ENCODE assay signal across 11 cellular contexts in genomic region chr6:88705601-88706000, GRCh38.
DNase-seq lines count a peak whose midpoint lies in the region; ATAC-seq and TF ChIP-seq lines count a peak whose summit lies in the region.
"Had no signal": no experiment of that assay in that cellular context is flagged by ENCODE, and none has a peak within 500 bp of the region (broad histone marks: within the 10 kb centered on the region; RNA-seq: fewer than 3 reads in every experiment).

No MANE protein-coding gene starts in this region.

- H3K4me3 Mint-ChIP-seq in GM23338, result no peak overlapping the region
- no peak overlapping the region for H3K4me3 Mint-ChIP-seq in stimulated activated effector memory CD8-positive, alpha-beta T cell treated with anti-CD3 and anti-CD28 coated beads, Interleukin-12 subunit alpha, Interleukin-12 subunit beta, amount 100 ng/mL, for 72 hours

- H3K79me2 ChIP-seq in GM23338 (replicated peaks; ENCODE audit: insufficient read depth), result no peaks in the 10 kb centered on the region

- H3K9me3 Mint-ChIP-seq in GM23338, result no peaks in the 10 kb centered on the region; the same call in 2 of the 3 replicates
- H3K9me3 Mint-ChIP-seq in stimulated activated effector memory CD8-positive, alpha-beta T cell treated with anti-CD3 and anti-CD28 coated beads, Interleukin-12 subunit alpha, Interleukin-12 subunit beta, amount 100 ng/mL, for 72 hours, result no peaks in the 10 kb centered on the region

- H3K36me3 Mint-ChIP-seq in GM23338 (ENCODE audit: low read depth), result peaks cover 2% of the 10 kb centered on the region; the same call in 1 of the 3 replicates
- peaks cover 6% of the 10 kb centered on the region for H3K36me3 Mint-ChIP-seq in stimulated activated effector memory CD8-positive, alpha-beta T cell treated with anti-CD3 and anti-CD28 coated beads, Interleukin-12 subunit alpha, Interleukin-12 subunit beta, amount 100 ng/mL, for 72 hours

- H3K9me2 ChIP-seq in GM23338 (ENCODE audit: insufficient read depth), result no peaks in the 10 kb centered on the region
- H3K9me2 ChIP-seq: SK-N-SH had no signal

- peak overlapping the region; percentile 3; the same call in 1 of the 2 replicates for H3K27ac Mint-ChIP-seq in GM23338
- H3K27ac Mint-ChIP-seq in stimulated activated effector memory CD8-positive, alpha-beta T cell treated with anti-CD3 and anti-CD28 coated beads, Interleukin-12 subunit alpha, Interleukin-12 subunit beta, amount 100 ng/mL, for 72 hours, result no peak overlapping the region

- peaks cover 2% of the 10 kb centered on the region for H3K27me3 Mint-ChIP-seq in GM23338 (ENCODE audit: insufficient read depth, low read depth, poor library complexity)

- H3K27me3 ChIP-seq in GM23338 (ENCODE audit: insufficient read depth) (no peaks in the 10 kb centered on the region), HAP-1 (ENCODE audit: low read depth) (no peaks in the 10 kb centered on the region)
- H3K27me3 ChIP-seq: testis had no signal

- peak; percentile 90 for ATAC-seq in GM19025 (IDR thresholded peaks at IDR 0.05; ENCODE audit: low read depth, unreplicated experiment)
- ATAC-seq in GM23338, result no peak
- ATAC-seq in HG03442 (IDR thresholded peaks at IDR 0.05; ENCODE audit: unreplicated experiment), result peak; percentile 76
- ATAC-seq in stimulated activated effector memory CD8-positive, alpha-beta T cell treated with anti-CD3 and anti-CD28 coated beads, Interleukin-12 subunit alpha, Interleukin-12 subunit beta, amount 100 ng/mL, for 72 hours, result peak; percentile 70
- no peak for ATAC-seq in activated CD4-positive, CD25-positive, alpha-beta regulatory T cell treated with anti-CD3 and anti-CD28 coated beads, Interleukin-2, amount 50 U/mL, for 24 hours

- H3K9me3 ChIP-seq in HAP-1, result no peaks in the 10 kb centered on the region
- H3K9me3 ChIP-seq: SK-N-SH, testis had no signal

- H3F3A ChIP-seq in GM23338 (replicated peaks; ENCODE audit: low read depth), result no peaks in the 10 kb centered on the region

- TF ChIP-seq CTCF in GM23338 (conservative IDR thresholded peaks at IDR 0.05; ENCODE audit: low read depth in 2 of 2), result no peak

- no peaks in the 10 kb centered on the region for H4K20me1 ChIP-seq in GM23338 (replicated peaks; ENCODE audit: insufficient read depth)

- no peak overlapping the region for H3K27ac ChIP-seq in GM23338 (ENCODE audit: low read depth)
- H3K27ac ChIP-seq: testis had no signal

- H3K4me3 ChIP-seq in GM23338 (no peak overlapping the region), HAP-1 (no peak overlapping the region)
- H3K4me3 ChIP-seq: testis had no signal

- H3K36me3 ChIP-seq in GM23338 (ENCODE audit: insufficient read depth) (no peaks in the 10 kb centered on the region), HAP-1 (replicated peaks) (no peaks in the 10 kb centered on the region)

- H3K4me1 ChIP-seq in GM23338 (ENCODE audit: insufficient read depth) (no peaks in the 10 kb centered on the region), HAP-1 (no peaks in the 10 kb centered on the region)

- peaks cover 3% of the 10 kb centered on the region; the same call in 2 of the 3 replicates for H3K4me1 Mint-ChIP-seq in GM23338
- H3K4me1 Mint-ChIP-seq in stimulated activated effector memory CD8-positive, alpha-beta T cell treated with anti-CD3 and anti-CD28 coated beads, Interleukin-12 subunit alpha, Interleukin-12 subunit beta, amount 100 ng/mL, for 72 hours, result peaks cover 7% of the 10 kb centered on the region

- in situ Hi-C loops in HAP-1 (cut with MboI; ENCODE audit: low sequenced_read_pairs), result no loop called here

- H3K4me2 ChIP-seq in GM23338, result no peak overlapping the region
- H3K4me2 ChIP-seq: SK-N-SH had no signal

- no peak overlapping the region for H2AFZ ChIP-seq in GM23338

- DNase-seq in GM23338 (ENCODE audit: low spot score) (no peak), NCI-H1930 (lab: John Stamatoyannopoulos, UW) (no peak), HAP-1 (ENCODE audit: low spot score in 2 of 2) (no peak)
- no peak for DNase-seq in stimulated activated effector memory CD8-positive, alpha-beta T cell treated with anti-CD3 and anti-CD28 coated beads, Interleukin-12 subunit alpha, Interleukin-12 subunit beta, amount 100 ng/mL, for 72 hours (ENCODE audit: low spot score in 2 of 2)
- DNase-seq: head of caudate nucleus, NCI-H2107, SK-N-SH, testis had no signal

TF ChIP-seq in GM23338, 12 proteins besides CTCF, POLR2A, EP300 and RAD21 (continues in another document):
- TF ChIP-seq STAT1 (IDR thresholded peaks at IDR 0.05; ENCODE audit: unreplicated experiment) (no peak), ZNF331 (CRISPR knock-in tag; IDR thresholded peaks at IDR 0.05; ENCODE audit: low read depth) (no peak), CREB1 (CRISPR knock-in tag; IDR thresholded peaks at IDR 0.05; ENCODE audit: low read depth) (no peak), POLR2AphosphoS5 (IDR thresholded peaks at IDR 0.05; ENCODE audit: low read depth) (no peak), EZH2 (IDR thresholded peaks at IDR 0.05; ENCODE audit: low read depth, unreplicated experiment) (no peak), EZH2phosphoT487 (IDR thresholded peaks at IDR 0.05; ENCODE audit: unreplicated experiment) (no peak), ZNF114 (CRISPR knock-in tag; IDR thresholded peaks at IDR 0.05) (no peak), REST (IDR thresholded peaks at IDR 0.05; ENCODE audit: unreplicated experiment) (no peak), JUNB (IDR thresholded peaks at IDR 0.05; ENCODE audit: unreplicated experiment) (no peak), NANOG (IDR thresholded peaks at IDR 0.05; ENCODE audit: borderline replicate concordance) (no peak), ETS1 (IDR thresholded peaks at IDR 0.05) (no peak)

Comparison
In these comparisons a context has a peak if more than half of its experiments do, and no peak if none do; other contexts are left out.
1. ATAC-seq: peak in GM19025 (single experiment), HG03442 (single experiment) and stimulated activated effector memory CD8-positive, alpha-beta T cell treated with anti-CD3 and anti-CD28 coated beads, Interleukin-12 subunit alpha, Interleukin-12 subunit beta, amount 100 ng/mL, for 72 hours (single experiment); none in GM23338 (single experiment) and activated CD4-positive, CD25-positive, alpha-beta regulatory T cell treated with anti-CD3 and anti-CD28 coated beads, Interleukin-2, amount 50 U/mL, for 24 hours (0 of 2).